20 cellular contexts compared by ENCODE assay signal in the genomic region with DNA sequence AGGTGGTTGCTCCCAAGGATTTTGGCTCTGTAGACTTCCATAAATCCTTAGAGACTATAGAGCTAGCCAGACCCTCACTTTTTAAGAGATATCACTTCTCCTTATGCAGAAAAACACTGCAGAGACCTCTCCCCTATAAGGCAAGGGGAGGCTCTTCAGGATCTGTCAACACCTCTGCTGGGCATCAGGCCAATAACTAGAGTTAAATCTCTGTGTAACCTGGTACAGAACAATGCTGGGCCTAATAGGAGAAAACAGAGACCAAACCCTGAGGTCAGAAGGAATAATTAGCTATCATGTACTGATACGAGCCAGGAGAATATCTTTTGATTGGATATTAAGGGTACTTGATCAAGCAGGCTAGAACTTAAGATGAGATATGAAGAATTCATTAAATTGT.
"Had no signal": no experiment of that assay in that cellular context is flagged by ENCODE, and none has a peak within 500 bp of the region (broad histone marks: within the 10 kb centered on the region; RNA-seq: fewer than 3 reads in every experiment).

No MANE protein-coding gene starts in this region.

- DNase-seq: activated CD4-positive, alpha-beta T cell treated with anti-CD3 and anti-CD28 coated beads for 48 hours; activated CD4-positive, alpha-beta T cell treated with anti-CD3 and anti-CD28 coated beads, Interleukin-2, amount 50 U/mL, for 48 hours; activated CD8-positive, alpha-beta memory T cell treated with anti-CD3 and anti-CD28 coated beads for 24 hours; activated effector memory CD4-positive, alpha-beta T cell treated with Interleukin-2 at 50 U/mL for 16 hours; activated naive CD4-positive, alpha-beta T cell treated with Interleukin-2 at 50 U/mL for 16 hours; anterior cingulate cortex; colonic mucosa; effector CD8-positive, alpha-beta T cell; esophagus squamous epithelium; left lung; mucosa of descending colon; right cardiac atrium; stimulated activated CD4-positive, alpha-beta T cell treated with anti-CD3 and anti-CD28 coated beads, Interleukin-15, amount 100 ng/mL, for 24 hours; stimulated activated CD4-positive, alpha-beta T cell treated with anti-CD3 and anti-CD28 coated beads, Interleukin-2, amount 100 ng/mL, for 24 hours; stimulated activated naive B cell treated with anti-CD40 and anti-IgM and Interleukin-4, amounts not matched to agents 10 μg/mL and 1 μg/mL and 100 μg/mL, for 72 hours; stomach; thyroid gland; upper lobe of left lung; WERI-Rb-1 had no signal

- H3K4me3 ChIP-seq: colonic mucosa, esophagus squamous epithelium, left lung, mucosa of descending colon, stomach, thyroid gland, upper lobe of left lung, vagina had no signal
